In genomic region chr9:127214421-127215265, GRCh38 we compare ENCODE assay signal across 8 cellular contexts. TPM values are rescaled to one million over a fixed set of nuclear protein-coding genes. Genes with fewer than 3 reads are reported as not detected.
A peak's percentile ranks its signal among the peaks of the same experiment; 100 is the strongest.
DNase-seq lines count a peak whose midpoint lies in the region; ATAC-seq, FAIRE-seq and TF ChIP-seq lines count a peak whose summit lies in the region.

No MANE protein-coding gene starts in this region.

- H3K4me3 ChIP-seq in GM12875 (ENCODE audit: low read depth, low read length), result no peak overlapping the region

- H3K9me3 Mint-ChIP-seq in activated CD4-positive, alpha-beta T cell treated with anti-CD3 and anti-CD28 coated beads for 36 hours (ENCODE audit: low read depth), result no peaks in the 10 kb centered on the region

- DNase-seq in NCI-H2107 treated with DMSO at 0.1 percent for 48 hours (lab: John Stamatoyannopoulos, UW; ENCODE audit: unreplicated experiment) (peak; percentile 64), dedifferentiated amniotic fluid mesenchymal stem cell (ENCODE audit: extremely low spot score) (peak; percentile 42), medulla oblongata (ENCODE audit: extremely low spot score) (peak; percentile 50)
- DNase-seq in activated CD4-positive, alpha-beta T cell treated with anti-CD3 and anti-CD28 coated beads for 36 hours, result peak; percentile 80
- peak; percentile 31 to 33 for DNase-seq in stimulated activated CD8-positive, alpha-beta memory T cell treated with anti-CD3 and anti-CD28 coated beads, Interleukin-7, amount 100 ng/mL, for 4 hours (ENCODE audit: low read depth in 2 of 2)

- peak; percentile 83 for TF ChIP-seq CTCF in GM12875 (IDR thresholded peaks at IDR 0.05; ENCODE audit: borderline replicate concordance, insufficient read depth, low read depth, low read length)

- peak; percentile 83 for ATAC-seq in activated CD4-positive, alpha-beta T cell treated with anti-CD3 and anti-CD28 coated beads for 36 hours
- ATAC-seq in GM21529 (IDR thresholded peaks at IDR 0.05; ENCODE audit: unreplicated experiment), result no peak

- POLR2A ChIA-PET in activated CD4-positive, alpha-beta T cell treated with anti-CD3 and anti-CD28 coated beads for 36 hours (lab: Charles Lee), result interaction anchor here (0.7 kb wide), 1 partner anchor 364 kb away, joined by 6 read pairs; no protein-coding TSS in a partner anchor

- no peaks in the 10 kb centered on the region for H3K36me3 Mint-ChIP-seq in activated CD4-positive, alpha-beta T cell treated with anti-CD3 and anti-CD28 coated beads for 36 hours (ENCODE audit: low read depth)

- H3K27ac Mint-ChIP-seq in activated CD4-positive, alpha-beta T cell treated with anti-CD3 and anti-CD28 coated beads for 36 hours, result no peak overlapping the region

- intact Hi-C loops in activated CD4-positive, alpha-beta T cell treated with anti-CD3 and anti-CD28 coated beads for 36 hours (cut with DNase I, micrococcal nuclease), result loop anchor here in 1 of 2 experiments (1.0 to 5.0 kb wide), 5 partner anchors 133 to 240 kb away; partner anchors contain the start of genes SLC2A8 and ZNF79

- H3K4me1 Mint-ChIP-seq in activated CD4-positive, alpha-beta T cell treated with anti-CD3 and anti-CD28 coated beads for 36 hours, result peaks cover 4% of the 10 kb centered on the region

- peak; percentile 61 for FAIRE-seq in A204.1 (lab: Jason Lieb, UNC)

- H3K27me3 Mint-ChIP-seq in activated CD4-positive, alpha-beta T cell treated with anti-CD3 and anti-CD28 coated beads for 36 hours, result no peaks in the 10 kb centered on the region

- no peak overlapping the region for H3K4me3 Mint-ChIP-seq in activated CD4-positive, alpha-beta T cell treated with anti-CD3 and anti-CD28 coated beads for 36 hours

- CTCF ChIA-PET in activated CD4-positive, alpha-beta T cell treated with anti-CD3 and anti-CD28 coated beads for 36 hours (lab: Charles Lee), result interaction anchor here (0.7 to 2.4 kb wide), 17 partner anchors 9 to 274 kb away, joined by 3 to 12 read pairs (median 4); no protein-coding TSS in a partner anchor

RNA-seq across cellular contexts. Expression of gene GARNL3, which starts 49.9 kb away (rescaled TPM):
- 1 to 10 TPM; 2.5 to 3.4 TPM for total RNA-seq in activated CD4-positive, alpha-beta T cell treated with anti-CD3 and anti-CD28 coated beads for 36 hours
